In genomic region chr17:43979011-43979410, GRCh38 we compare ENCODE assay signal across 17 cellular contexts. TPM values are rescaled to one million over a fixed set of nuclear protein-coding genes. Genes with fewer than 3 reads are reported as not detected.
DNase-seq lines count a peak whose midpoint lies in the region; FAIRE-seq and TF ChIP-seq lines count a peak whose summit lies in the region.
"Had no signal": no experiment of that assay in that cellular context is flagged by ENCODE, and none has a peak within 500 bp of the region (broad histone marks: within the 10 kb centered on the region; RNA-seq: fewer than 3 reads in every experiment).

No MANE protein-coding gene starts in this region.

- no peaks in the 10 kb centered on the region for H3K9me3 Mint-ChIP-seq in chondrocyte (ENCODE audit: low read depth)
- no peaks in the 10 kb centered on the region for H3K9me3 Mint-ChIP-seq in activated CD4-positive, alpha-beta memory T cell treated with anti-CD3 and anti-CD28 coated beads for 36 hours
- H3K9me3 Mint-ChIP-seq: CD8-positive, alpha-beta memory T cell had no signal

- H3K27ac ChIP-seq in GM23248: no peak overlapping the region
- H3K27ac ChIP-seq: A549, BLaER1 had no signal

- no peak overlapping the region for H3K4me3 Mint-ChIP-seq in chondrocyte (ENCODE audit: unreplicated experiment)
- no peak overlapping the region for H3K4me3 Mint-ChIP-seq in activated CD4-positive, alpha-beta memory T cell treated with anti-CD3 and anti-CD28 coated beads for 36 hours
- H3K4me3 Mint-ChIP-seq: CD8-positive, alpha-beta memory T cell had no signal

- no peaks in the 10 kb centered on the region for H3K36me3 Mint-ChIP-seq in chondrocyte (ENCODE audit: low read depth)
- H3K36me3 Mint-ChIP-seq in activated CD4-positive, alpha-beta memory T cell treated with anti-CD3 and anti-CD28 coated beads for 36 hours: no peaks in the 10 kb centered on the region
- H3K36me3 Mint-ChIP-seq: CD8-positive, alpha-beta memory T cell had no signal

- DNase-seq in GM23248: peak; percentile 55
- peak; percentile 2 for DNase-seq in chondrocyte (ENCODE audit: low spot score)
- peak; percentile 77 for DNase-seq in fibroblast of the conjunctiva (ENCODE audit: low read depth)
- DNase-seq in activated CD8-positive, alpha-beta memory T cell treated with anti-CD3 and anti-CD28 coated beads, Interleukin-2, amount 50 U/mL, for 48 hours: no peak
- no peak for DNase-seq in activated CD4-positive, alpha-beta memory T cell treated with anti-CD3 and anti-CD28 coated beads for 36 hours
- DNase-seq in GM19239 (ENCODE audit: insufficient read length, low spot score): no peak
- DNase-seq: AML-193; Caco-2; CD8-positive, alpha-beta memory T cell; DND-41; GF-D8; IMR-90 had no signal

- H4K20me1 ChIP-seq in GM23248 (ENCODE audit: insufficient read depth): no peaks in the 10 kb centered on the region
- H4K20me1 ChIP-seq: BLaER1 had no signal

- H3K27me3 ChIP-seq in GM23248 (replicated peaks; ENCODE audit: insufficient read depth): peaks cover 54% of the 10 kb centered on the region

- no peak overlapping the region for H2AFZ ChIP-seq in GM23248

- no peak overlapping the region for H3K27ac Mint-ChIP-seq in chondrocyte (ENCODE audit: unreplicated experiment)
- H3K27ac Mint-ChIP-seq in activated CD4-positive, alpha-beta memory T cell treated with anti-CD3 and anti-CD28 coated beads for 36 hours: no peak overlapping the region
- H3K27ac Mint-ChIP-seq: CD8-positive, alpha-beta memory T cell had no signal

- peaks cover 59% of the 10 kb centered on the region for H3K27me3 Mint-ChIP-seq in chondrocyte (ENCODE audit: low read depth)
- H3K27me3 Mint-ChIP-seq in activated CD4-positive, alpha-beta memory T cell treated with anti-CD3 and anti-CD28 coated beads for 36 hours: peaks cover 23% of the 10 kb centered on the region

- no peaks in the 10 kb centered on the region for H3K4me1 ChIP-seq in GM23248 (ENCODE audit: insufficient read depth)

- no peak for FAIRE-seq in GM19239 (lab: Jason Lieb, UNC)
- FAIRE-seq: A549, H54 had no signal

- in situ Hi-C loops in GM23248 (cut with MboI): no loop called here

- H3K79me2 ChIP-seq in GM23248 (ENCODE audit: insufficient read depth): no peaks in the 10 kb centered on the region

- H3K36me3 ChIP-seq in GM23248 (ENCODE audit: low read depth): no peaks in the 10 kb centered on the region
- H3K36me3 ChIP-seq: BLaER1 had no signal

- H3K9ac ChIP-seq in GM23248: no peak overlapping the region
- H3K9ac ChIP-seq: BLaER1 had no signal

- H3K9me2 ChIP-seq in GM23248 (ENCODE audit: insufficient read depth): no peaks in the 10 kb centered on the region

- H3K4me2 ChIP-seq in GM23248 (ENCODE audit: unreplicated experiment): no peak overlapping the region
- H3K4me2 ChIP-seq: A549, BLaER1 had no signal

- CTCF ChIA-PET in activated CD4-positive, alpha-beta memory T cell treated with anti-CD3 and anti-CD28 coated beads for 36 hours (lab: Charles Lee): interaction anchor here (0.7 to 1.4 kb wide), 3 partner anchors 35 to 69 kb away, joined by 3 to 5 read pairs (median 3); partner anchors contain the start of gene TMEM101

- 14 to 17% methylated on average over 7 of the region's 7 CpGs for WGBS in GM23248 (ENCODE audit: low coverage in 1 of 2, low lambda C conversion rate in 2 of 2, missing lambda C conversion rate in 2 of 2), 2 experiments

- H3K9me3 ChIP-seq in GM23248 (ENCODE audit: low read depth): no peaks in the 10 kb centered on the region
- H3K9me3 ChIP-seq: A549, BLaER1, Caco-2 had no signal

- no peak overlapping the region for H3K4me3 ChIP-seq in GM23248
- H3K4me3 ChIP-seq: A549, BLaER1 had no signal

- POLR2A ChIA-PET in activated CD4-positive, alpha-beta memory T cell treated with anti-CD3 and anti-CD28 coated beads for 36 hours (lab: Charles Lee): no interaction called here

- TF ChIP-seq CTCF in chondrocyte (IDR thresholded peaks at IDR 0.05): no peak

- intact Hi-C loops in activated CD4-positive, alpha-beta memory T cell treated with anti-CD3 and anti-CD28 coated beads for 36 hours (cut with micrococcal nuclease): no loop called here

- H3K4me1 Mint-ChIP-seq in chondrocyte (ENCODE audit: low read depth): no peaks in the 10 kb centered on the region
- H3K4me1 Mint-ChIP-seq in activated CD4-positive, alpha-beta memory T cell treated with anti-CD3 and anti-CD28 coated beads for 36 hours (ENCODE audit: low read depth): no peaks in the 10 kb centered on the region

- no peaks in the 10 kb centered on the region; the same call in 1 of the 2 replicates for H3F3A ChIP-seq in GM23248 (ENCODE audit: insufficient read depth)

RNA-seq across cellular contexts. Expression of gene PYY, which starts 25.3 kb away (rescaled TPM):
- not detected in 2 replicates for total RNA-seq in GM23248 (2014; rRNA removed; shearing (Covaris generic))
- not detected in 2 replicates for polyA plus RNA-seq in GM23248 (2016; fragmentation: Nextera tagmentation; extraction: Ambion mirVana)
- total RNA-seq in chondrocyte: not detected in 3 replicates
- total RNA-seq in activated CD4-positive, alpha-beta memory T cell treated with anti-CD3 and anti-CD28 coated beads for 36 hours: not detected
- total RNA-seq: Caco-2; CD8-positive, alpha-beta memory T cell; HT-29; IMR-90 had no signal
- polyA plus RNA-seq: A549; AG04450; CD8-positive, alpha-beta memory T cell; IMR-90 had no signal

RNA-seq across cellular contexts. Expression of gene NAGS, which starts 25.4 kb away (rescaled TPM):
- 1.8 and 2.8 TPM in 2 replicates for total RNA-seq in GM23248 (2014; rRNA removed; shearing (Covaris generic))
- 1.6 and 2.3 TPM in 2 replicates for polyA plus RNA-seq in GM23248 (2016; fragmentation: Nextera tagmentation; extraction: Ambion mirVana)
- total RNA-seq in chondrocyte: 0.40 to 0.51 TPM (median 0.41 TPM) in 3 replicates
- 1 to 10 TPM; 1.5 to 1.7 TPM for total RNA-seq in activated CD4-positive, alpha-beta memory T cell treated with anti-CD3 and anti-CD28 coated beads for 36 hours

RNA-seq across cellular contexts. Expression of gene TMEM101, which starts 35.8 kb away (rescaled TPM):
- total RNA-seq in GM23248 (2014; rRNA removed; shearing (Covaris generic)): 25.5 and 45.4 TPM in 2 replicates
- polyA plus RNA-seq in GM23248 (2016; fragmentation: Nextera tagmentation; extraction: Ambion mirVana): 24.4 and 25.0 TPM in 2 replicates
- total RNA-seq in chondrocyte: 14.1 to 20.4 TPM (median 19.0 TPM) in 3 replicates
- total RNA-seq in activated CD4-positive, alpha-beta memory T cell treated with anti-CD3 and anti-CD28 coated beads for 36 hours: 10 to 100 TPM; 27.6 to 28.2 TPM

RNA-seq across cellular contexts. Expression of gene PPY, which starts 36.7 kb away (rescaled TPM):
- not detected in 2 replicates for total RNA-seq in GM23248 (2014; rRNA removed; shearing (Covaris generic))
- not detected in 2 replicates for polyA plus RNA-seq in GM23248 (2016; fragmentation: Nextera tagmentation; extraction: Ambion mirVana)
- not detected in 3 replicates for total RNA-seq in chondrocyte
- total RNA-seq in activated CD4-positive, alpha-beta memory T cell treated with anti-CD3 and anti-CD28 coated beads for 36 hours: under 1 TPM in 1 of 2 experiments, not detected in 1; 0.90 TPM
- total RNA-seq: Caco-2; CD8-positive, alpha-beta memory T cell; HT-29; IMR-90 had no signal
- polyA plus RNA-seq: A549; AG04450; CD8-positive, alpha-beta memory T cell; IMR-90 had no signal

Comparison
In these comparisons a context has a peak if more than half of its experiments do, and no peak if none do; other contexts are left out.
1. DNase-seq: peak in GM23248 (single experiment), chondrocyte (single experiment) and fibroblast of the conjunctiva (single experiment); none in activated CD8-positive, alpha-beta memory T cell treated with anti-CD3 and anti-CD28 coated beads, Interleukin-2, amount 50 U/mL, for 48 hours (single experiment), activated CD4-positive, alpha-beta memory T cell treated with anti-CD3 and anti-CD28 coated beads for 36 hours (single experiment) and GM19239 (single experiment).